In genomic region chr2:223957092-223957851, GRCh38 we compare ENCODE assay signal across 8 cellular contexts. TPM values are rescaled to one million over a fixed set of nuclear protein-coding genes. Genes with fewer than 3 reads are reported as not detected.
DNase-seq lines count a peak whose midpoint lies in the region; ATAC-seq and TF ChIP-seq lines count a peak whose summit lies in the region.

TSS of gene MRPL44 (plus strand) at chr2:223957463. CDS start at chr2:223957473, 10 bp downstream.

- H3K4me3 ChIP-seq in ascending aorta, result peak within 1 kb of the TSS; percentile 92 to 95
- peak within 1 kb of the TSS; percentile 98 for H3K4me3 ChIP-seq in right cardiac atrium (ENCODE audit: low read length)
- peak within 1 kb of the TSS; percentile 44 to 97 for H3K4me3 ChIP-seq in vagina

- ATAC-seq in GM18499 (IDR thresholded peaks at IDR 0.05; ENCODE audit: insufficient read depth, unreplicated experiment), result peak; percentile 71
- peak; percentile 91 for ATAC-seq in HG02943 (IDR thresholded peaks at IDR 0.05; ENCODE audit: low read depth, unreplicated experiment)
- peak; percentile 100 for ATAC-seq in right cardiac atrium

- peak within 1 kb of the TSS; percentile 92 for H3K27ac Mint-ChIP-seq in T-helper 2 cell treated with Interferon-gamma antibody and Interleukin-4, amounts not matched to agents 5 μg/mL and 100 μg/mL, for 36 hours

- H3K27ac ChIP-seq in ascending aorta (peak within 1 kb of the TSS; percentile 83 to 88), right cardiac atrium (ENCODE audit: low read length) (peak within 1 kb of the TSS; percentile 94), vagina (peak within 1 kb of the TSS; percentile 86)

- no peak for TF ChIP-seq CTCF in ascending aorta (IDR thresholded peaks at IDR 0.05)
- TF ChIP-seq CTCF in vagina (IDR thresholded peaks at IDR 0.05), result peak in 2 of 3 experiments; percentile 6 to 28

- H3K27me3 ChIP-seq in ascending aorta (no peaks in the 10 kb centered on the region), right cardiac atrium (ENCODE audit: control insufficient read depth, insufficient read depth) (no peaks in the 10 kb centered on the region), vagina (no peaks in the 10 kb centered on the region)

- under 1% methylated on average over 65 of the region's 65 CpGs for WGBS in right cardiac atrium

- no peaks in the 10 kb centered on the region for H3K9me3 ChIP-seq in ascending aorta
- no peaks in the 10 kb centered on the region for H3K9me3 ChIP-seq in right cardiac atrium (ENCODE audit: control insufficient read depth, low read length)
- no peaks in the 10 kb centered on the region for H3K9me3 ChIP-seq in vagina

- no peaks in the 10 kb centered on the region for H3K27me3 Mint-ChIP-seq in T-helper 2 cell treated with Interferon-gamma antibody and Interleukin-4, amounts not matched to agents 5 μg/mL and 100 μg/mL, for 36 hours (ENCODE audit: low read depth)

- peaks cover 0 to 8% of the 10 kb centered on the region in 2 donors for H3K36me3 ChIP-seq in ascending aorta
- peaks cover 0 to 3% of the 10 kb centered on the region in 2 donors for H3K36me3 ChIP-seq in vagina

- peak; percentile 82 to 92 for DNase-seq in NCI-H1930 (lab: John Stamatoyannopoulos, UW)
- peak; percentile 96 for DNase-seq in T-helper 2 cell treated with Interferon-gamma antibody and Interleukin-4, amounts not matched to agents 5 μg/mL and 100 μg/mL, for 36 hours (ENCODE audit: low spot score)
- DNase-seq in ascending aorta (ENCODE audit: low spot score in 2 of 2), result peak; percentile 73 to 98
- peak; percentile 96 to 99 (median 98) for DNase-seq in right cardiac atrium
- DNase-seq in putamen (ENCODE audit: low spot score), result peak; percentile 97
- peak in 1 of 2 donors; percentile 97 for DNase-seq in vagina (ENCODE audit: extremely low spot score in 2 of 2)

- no peaks in the 10 kb centered on the region for H3K9me3 Mint-ChIP-seq in T-helper 2 cell treated with Interferon-gamma antibody and Interleukin-4, amounts not matched to agents 5 μg/mL and 100 μg/mL, for 36 hours

- peaks cover 53% of the 10 kb centered on the region for H3K4me1 Mint-ChIP-seq in T-helper 2 cell treated with Interferon-gamma antibody and Interleukin-4, amounts not matched to agents 5 μg/mL and 100 μg/mL, for 36 hours (ENCODE audit: low read depth)

- H3K36me3 Mint-ChIP-seq in T-helper 2 cell treated with Interferon-gamma antibody and Interleukin-4, amounts not matched to agents 5 μg/mL and 100 μg/mL, for 36 hours (ENCODE audit: low read depth), result peaks cover 28% of the 10 kb centered on the region

- intact Hi-C loops in ascending aorta (cut with DNase I), result loop anchor here (1.0 to 5.0 kb wide), 3 partner anchors 13 to 630 kb away; partner anchors contain the start of gene CUL3
- intact Hi-C loops in right cardiac atrium (cut with DNase I), result no loop called here
- intact Hi-C loops in vagina (cut with DNase I), result no loop called here

- peaks cover 7 to 43% of the 10 kb centered on the region in 2 donors for H3K4me1 ChIP-seq in ascending aorta
- peaks cover 4% of the 10 kb centered on the region for H3K4me1 ChIP-seq in right cardiac atrium (ENCODE audit: control insufficient read depth, insufficient read depth, low read length)
- H3K4me1 ChIP-seq in vagina, result peaks cover 54% of the 10 kb centered on the region

- TF ChIP-seq POLR2A in vagina (IDR thresholded peaks at IDR 0.05), result peak in 1 of 2 donors; percentile 52

- peak within 1 kb of the TSS; percentile 95 for H3K4me3 Mint-ChIP-seq in T-helper 2 cell treated with Interferon-gamma antibody and Interleukin-4, amounts not matched to agents 5 μg/mL and 100 μg/mL, for 36 hours

RNA-seq across cellular contexts. Expression of gene MRPL44, which starts in this region (rescaled TPM):
- 3.8 TPM for total RNA-seq in ascending aorta
- 10 to 100 TPM; 22.0 to 31.8 (median 30.4) TPM for total RNA-seq in right cardiac atrium
- polyA plus RNA-seq in right cardiac atrium, result 34.9 TPM
- total RNA-seq in vagina, result 11.8 TPM

Comparison
In these comparisons a context has a peak if more than half of its experiments do, and no peak if none do; other contexts are left out.
1. CTCF ChIP-seq: peak in vagina (2 of 3); none in ascending aorta (0 of 3).
2. Peak in every context shown above with its lines, with median percentiles within 50 percentile points of each other: ATAC-seq, H3K27ac ChIP-seq and H3K4me3 ChIP-seq.